In genomic region chr1:41622859-41623732, GRCh38 we compare ENCODE assay signal across 9 cellular contexts.
DNase-seq lines count a peak whose midpoint lies in the region; ATAC-seq and TF ChIP-seq lines count a peak whose summit lies in the region.
"Had no signal": no experiment of that assay in that cellular context is flagged by ENCODE, and none has a peak within 500 bp of the region (broad histone marks: within the 10 kb centered on the region; RNA-seq: fewer than 3 reads in every experiment).

No MANE protein-coding gene starts in this region.

- no peaks in the 10 kb centered on the region for H3F3A ChIP-seq in DOHH2 (ENCODE audit: control insufficient read depth, insufficient read depth)

- H3K9me3 ChIP-seq in DOHH2 (ENCODE audit: control insufficient read depth, insufficient read depth, low read length): no peaks in the 10 kb centered on the region
- no peaks in the 10 kb centered on the region for H3K9me3 ChIP-seq in CD4-positive, alpha-beta T cell (ENCODE audit: control insufficient read depth, low read length)

- H3K27ac ChIP-seq in DOHH2 (ENCODE audit: low read depth, low read length): no peak overlapping the region
- no peak overlapping the region for H3K27ac ChIP-seq in CD4-positive, alpha-beta T cell (ENCODE audit: low read depth, low read length)

- POLR2A ChIA-PET in CD4-positive, alpha-beta T cell (lab: Charles Lee): no interaction called here

- no peaks in the 10 kb centered on the region for H4K20me1 ChIP-seq in DOHH2 (ENCODE audit: control insufficient read depth, insufficient read depth, low read depth, low read length)

- peaks cover 20% of the 10 kb centered on the region for H3K4me1 ChIP-seq in DOHH2 (ENCODE audit: control insufficient read depth, low read length)

- no peaks in the 10 kb centered on the region for H3K9me3 Mint-ChIP-seq in central memory CD8-positive, alpha-beta T cell
- H3K9me3 Mint-ChIP-seq in CD4-positive, alpha-beta T cell: no peaks in the 10 kb centered on the region

- no peak for DNase-seq in central memory CD8-positive, alpha-beta T cell (ENCODE audit: low spot score in 2 of 2)
- DNase-seq in left colon (no peak), GF-D8 (lab: John Stamatoyannopoulos, UW) (no peak), NCI-H1105 (lab: John Stamatoyannopoulos, UW) (no peak)
- DNase-seq in CD4-positive, alpha-beta T cell: no peak

- no peak for TF ChIP-seq CTCF in DOHH2 (IDR thresholded peaks at IDR 0.05; ENCODE audit: low read depth, low read length, poor library complexity, severe bottlenecking)
- TF ChIP-seq CTCF in CD4-positive, alpha-beta T cell (IDR thresholded peaks at IDR 0.05): no peak

- no peaks in the 10 kb centered on the region for H3K27me3 Mint-ChIP-seq in central memory CD8-positive, alpha-beta T cell
- no peaks in the 10 kb centered on the region for H3K27me3 Mint-ChIP-seq in CD4-positive, alpha-beta T cell

- H3K4me3 Mint-ChIP-seq in central memory CD8-positive, alpha-beta T cell: no peak overlapping the region
- no peak overlapping the region for H3K4me3 Mint-ChIP-seq in CD4-positive, alpha-beta T cell

- H3K79me2 ChIP-seq in DOHH2 (ENCODE audit: control insufficient read depth, low read length): no peaks in the 10 kb centered on the region

- intact Hi-C loops in left colon (cut with DNase I, micrococcal nuclease): no loop called here
- intact Hi-C loops in CD4-positive, alpha-beta T cell (cut with DNase I, micrococcal nuclease): no loop called here

- peak overlapping the region; percentile 60 for H3K4me2 ChIP-seq in DOHH2 (ENCODE audit: low read length)

- peak overlapping the region; percentile 44 for H3K4me3 ChIP-seq in DOHH2 (ENCODE audit: low read length)
- H3K4me3 ChIP-seq: lung had no signal

- ATAC-seq in GM19438 (IDR thresholded peaks at IDR 0.05; ENCODE audit: low read depth, unreplicated experiment): peak; percentile 76
- peak; percentile 75 for ATAC-seq in HG03354 (IDR thresholded peaks at IDR 0.05; ENCODE audit: poor library complexity, severe bottlenecking, unreplicated experiment)
- no peak for ATAC-seq in central memory CD8-positive, alpha-beta T cell (replicated peaks; ENCODE audit: extremely low read depth, poor library complexity, severe bottlenecking)
- ATAC-seq in left colon: no peak
- ATAC-seq in CD4-positive, alpha-beta T cell (ENCODE audit: poor library complexity): no peak

- peak overlapping the region; percentile 70 for H3K27ac Mint-ChIP-seq in central memory CD8-positive, alpha-beta T cell (ENCODE audit: low read depth)
- no peak overlapping the region for H3K27ac Mint-ChIP-seq in CD4-positive, alpha-beta T cell

- peaks cover 4% of the 10 kb centered on the region for H3K36me3 Mint-ChIP-seq in central memory CD8-positive, alpha-beta T cell (ENCODE audit: insufficient read depth)
- H3K36me3 Mint-ChIP-seq in CD4-positive, alpha-beta T cell (ENCODE audit: low read depth): no peaks in the 10 kb centered on the region

- no peaks in the 10 kb centered on the region for H3K36me3 ChIP-seq in DOHH2 (ENCODE audit: control insufficient read depth, low read length)

- H3K9me2 ChIP-seq in DOHH2 (replicated peaks; ENCODE audit: control insufficient read depth, low read length): no peaks in the 10 kb centered on the region

- H3K4me1 Mint-ChIP-seq in central memory CD8-positive, alpha-beta T cell: peaks cover 44% of the 10 kb centered on the region
- H3K4me1 Mint-ChIP-seq in CD4-positive, alpha-beta T cell (ENCODE audit: low read depth): peaks cover 28% of the 10 kb centered on the region

- CTCF ChIA-PET in CD4-positive, alpha-beta T cell (lab: Charles Lee): no interaction called here

- no peaks in the 10 kb centered on the region for H3K27me3 ChIP-seq in DOHH2 (ENCODE audit: control insufficient read depth, low read length)
- no peaks in the 10 kb centered on the region for H3K27me3 ChIP-seq in CD4-positive, alpha-beta T cell (ENCODE audit: control insufficient read depth, insufficient read depth, low read length)

Comparison
In these comparisons a context has a peak if more than half of its experiments do, and no peak if none do; other contexts are left out.
1. ATAC-seq: peak in GM19438 (single experiment) and HG03354 (single experiment); none in central memory CD8-positive, alpha-beta T cell (single experiment), left colon (single experiment) and CD4-positive, alpha-beta T cell (single experiment).